In genomic region chr11:9739108-9739507, GRCh38 we compare ENCODE assay signal across 9 cellular contexts.
DNase-seq lines count a peak whose midpoint lies in the region; ATAC-seq and TF ChIP-seq lines count a peak whose summit lies in the region.
"Had no signal": no experiment of that assay in that cellular context is flagged by ENCODE, and none has a peak within 500 bp of the region (broad histone marks: within the 10 kb centered on the region; RNA-seq: fewer than 3 reads in every experiment).

No MANE protein-coding gene starts in this region.

- H3K9me3 Mint-ChIP-seq in activated naive CD4-positive, alpha-beta T cell treated with anti-CD3 and anti-CD28 coated beads, Interleukin-2, amount 10 ng/mL, durations not matched to agents 7 days and 5 days = peaks cover 16% of the 10 kb centered on the region
- peaks cover 16% of the 10 kb centered on the region for H3K9me3 Mint-ChIP-seq in WTC11

- no peak overlapping the region for H3K4me3 Mint-ChIP-seq in activated naive CD4-positive, alpha-beta T cell treated with anti-CD3 and anti-CD28 coated beads, Interleukin-2, amount 10 ng/mL, durations not matched to agents 7 days and 5 days
- no peak overlapping the region for H3K4me3 Mint-ChIP-seq in WTC11

- H3K36me3 ChIP-seq in tibial nerve = peaks cover 0 to 86% (median 4%) of the 10 kb centered on the region in 3 donors
- peaks cover 0 to 86% of the 10 kb centered on the region in 2 donors for H3K36me3 ChIP-seq in left lung

- H3K4me3 ChIP-seq in tibial nerve (no peak overlapping the region), left lung (no peak overlapping the region)
- H3K4me3 ChIP-seq: MG63 had no signal

- peaks cover 35% of the 10 kb centered on the region for H3K36me3 Mint-ChIP-seq in activated naive CD4-positive, alpha-beta T cell treated with anti-CD3 and anti-CD28 coated beads, Interleukin-2, amount 10 ng/mL, durations not matched to agents 7 days and 5 days
- H3K36me3 Mint-ChIP-seq in WTC11 = peaks cover 66% of the 10 kb centered on the region

- no peak for DNase-seq in activated naive CD4-positive, alpha-beta T cell treated with anti-CD3 and anti-CD28 coated beads, Interleukin-2, amount 10 ng/mL, durations not matched to agents 7 days and 5 days
- no peak for DNase-seq in activated naive CD4-positive, alpha-beta T cell treated with anti-CD3 and anti-CD28 coated beads, Interleukin-2, amount 50 U/mL, for 16 hours
- DNase-seq in WTC11 (ENCODE audit: low spot score) (no peak), tibial nerve (ENCODE audit: low spot score in 2 of 2) (no peak), left lung (no peak), NCI-H2081 treated with DMSO at 0.1 percent for 48 hours (lab: John Stamatoyannopoulos, UW) (no peak)
- DNase-seq in stimulated activated CD4-positive, alpha-beta T cell treated with anti-CD3 and anti-CD28 coated beads, Interleukin-2, amount 100 ng/mL, for 48 hours = no peak
- DNase-seq: MG63 had no signal

- peak; percentile 47 for ATAC-seq in HG03045 (IDR thresholded peaks at IDR 0.05; ENCODE audit: unreplicated experiment)
- no peak for ATAC-seq in WTC11
- no peak for ATAC-seq in left lung

- peaks cover 17% of the 10 kb centered on the region for H3K4me1 Mint-ChIP-seq in activated naive CD4-positive, alpha-beta T cell treated with anti-CD3 and anti-CD28 coated beads, Interleukin-2, amount 10 ng/mL, durations not matched to agents 7 days and 5 days
- H3K4me1 Mint-ChIP-seq in WTC11 = peaks cover 5% of the 10 kb centered on the region

- 95 to 97% methylated on average over 1 of the region's 1 CpG for WGBS in tibial nerve, 2 donors

- intact Hi-C loops in left lung (cut with DNase I) = no loop called here

- no peak for TF ChIP-seq CTCF in WTC11 (IDR thresholded peaks at IDR 0.05)
- TF ChIP-seq CTCF in tibial nerve (IDR thresholded peaks at IDR 0.05) = no peak
- TF ChIP-seq CTCF in left lung (IDR thresholded peaks at IDR 0.05) = no peak

- no peak for TF ChIP-seq POLR2A in tibial nerve (IDR thresholded peaks at IDR 0.05)

- POLR2A ChIA-PET in WTC11 (lab: Charles Lee) = interaction anchor here (0.5 kb wide), 1 partner anchor 219 kb away, joined by 4 read pairs; no protein-coding TSS in a partner anchor

- peaks cover 0 to 2% (median 0%) of the 10 kb centered on the region in 4 donors for H3K4me1 ChIP-seq in tibial nerve
- peaks cover 0 to 16% of the 10 kb centered on the region in 2 donors for H3K4me1 ChIP-seq in left lung

- peak overlapping the region; percentile 5 for H3K27ac Mint-ChIP-seq in activated naive CD4-positive, alpha-beta T cell treated with anti-CD3 and anti-CD28 coated beads, Interleukin-2, amount 10 ng/mL, durations not matched to agents 7 days and 5 days
- peak overlapping the region; percentile 66 for H3K27ac Mint-ChIP-seq in WTC11

- H3K27me3 Mint-ChIP-seq in activated naive CD4-positive, alpha-beta T cell treated with anti-CD3 and anti-CD28 coated beads, Interleukin-2, amount 10 ng/mL, durations not matched to agents 7 days and 5 days = no peaks in the 10 kb centered on the region
- no peaks in the 10 kb centered on the region for H3K27me3 Mint-ChIP-seq in WTC11 (ENCODE audit: low read depth)

- CTCF ChIA-PET in activated naive CD4-positive, alpha-beta T cell treated with anti-CD3 and anti-CD28 coated beads, Interleukin-2, amount 10 ng/mL, durations not matched to agents 7 days and 5 days (lab: Charles Lee) = interaction anchor here (0.7 to 3.8 kb wide), 2 partner anchors 8 to 233 kb away, joined by 3 to 21 read pairs; no protein-coding TSS in a partner anchor
- CTCF ChIA-PET in WTC11 (lab: Charles Lee) = no interaction called here

- peak overlapping the region in 3 of 4 donors; percentile 35 to 44 (median 42) for H3K27ac ChIP-seq in tibial nerve
- H3K27ac ChIP-seq in left lung = peak overlapping the region in 1 of 2 donors; percentile 86

- TF ChIP-seq EP300 in tibial nerve (IDR thresholded peaks at IDR 0.05) = peak in 1 of 2 donors; percentile 52

- H3K27me3 ChIP-seq in tibial nerve (no peaks in the 10 kb centered on the region), left lung (no peaks in the 10 kb centered on the region)
- H3K27me3 ChIP-seq: MG63 had no signal

- H3K9me3 ChIP-seq in tibial nerve = peaks cover 0 to 13% (median 1%) of the 10 kb centered on the region in 4 donors
- H3K9me3 ChIP-seq in left lung = peaks cover 0 to 4% of the 10 kb centered on the region in 2 donors

TF ChIP-seq in WTC11, 78 proteins besides CTCF, POLR2A, EP300 and RAD21 (continues in another document):
- TF ChIP-seq NR1H2 (CRISPR knock-in tag; IDR thresholded peaks at IDR 0.05) (no peak), FOXK1 (CRISPR knock-in tag; IDR thresholded peaks at IDR 0.05) (no peak), E2F5 (CRISPR knock-in tag; IDR thresholded peaks at IDR 0.05) (no peak), EMX1 (CRISPR knock-in tag; IDR thresholded peaks at IDR 0.05) (no peak), E2F1 (CRISPR knock-in tag; IDR thresholded peaks at IDR 0.05) (no peak), FOXP1 (CRISPR knock-in tag; IDR thresholded peaks at IDR 0.05; ENCODE audit: borderline replicate concordance) (no peak), IRF1 (CRISPR knock-in tag; IDR thresholded peaks at IDR 0.05) (no peak), ZBTB43 (CRISPR knock-in tag; IDR thresholded peaks at IDR 0.05) (no peak), ATF2 (CRISPR knock-in tag; IDR thresholded peaks at IDR 0.05; ENCODE audit: borderline replicate concordance, low read depth) (no peak), ATF6 (CRISPR knock-in tag; IDR thresholded peaks at IDR 0.05) (no peak)
